Comparison of ENCODE assay signal across 8 cellular contexts in the genomic region with DNA sequence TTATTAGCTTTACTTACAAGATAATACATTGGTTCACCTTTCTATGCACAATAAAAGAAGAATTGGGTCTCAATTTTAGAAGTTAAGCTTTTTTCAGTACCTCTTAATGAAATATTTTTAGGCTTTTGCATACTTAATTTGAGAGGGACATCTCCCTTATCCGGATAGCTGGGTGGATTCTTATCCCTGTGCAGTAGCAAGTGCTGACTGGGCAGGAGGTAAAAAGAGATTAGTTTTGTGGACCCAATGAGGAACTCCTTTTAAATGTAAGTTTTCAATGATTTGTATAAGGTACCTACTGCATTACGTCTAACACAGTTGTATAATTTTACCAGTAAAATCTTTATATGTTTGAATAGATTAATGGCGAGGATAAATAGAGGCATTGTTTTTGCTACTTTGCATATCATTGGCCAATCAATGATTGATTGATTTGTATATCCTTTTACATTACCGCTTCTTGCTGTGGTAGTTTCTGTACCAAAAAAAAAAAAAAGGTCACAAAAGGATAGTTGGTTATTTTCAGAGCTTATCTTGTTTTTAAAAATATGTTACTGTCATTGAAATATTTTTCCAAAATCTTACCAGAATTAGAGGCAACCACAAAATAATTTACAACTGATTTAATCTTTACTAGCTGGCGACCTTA. TPM values are rescaled to one million over a fixed set of nuclear protein-coding genes. Genes with fewer than 3 reads are reported as not detected.
A peak's percentile ranks its signal among the peaks of the same experiment; 100 is the strongest.
DNase-seq lines count a peak whose midpoint lies in the region; ATAC-seq, FAIRE-seq and TF ChIP-seq lines count a peak whose summit lies in the region.

No MANE protein-coding gene starts in this region.

- H3K14ac ChIP-seq in H9 (ENCODE audit: insufficient read depth, low read length), result no peak overlapping the region

- H2BK5ac ChIP-seq in H9 (ENCODE audit: insufficient read length, low read length), result no peak overlapping the region

- DNase-seq in H9, result no peak
- no peak for DNase-seq in activated T-helper 2 cell treated with anti-CD3 and anti-CD28 coated beads, Interferon-gamma antibody, Interleukin-2, Interleukin-4, amounts not matched to agents 10 μg/mL and 5 μg/mL and 100 μg/mL, durations not matched to agents 14 hours and 24 hours and 36 hours (ENCODE audit: low spot score)
- DNase-seq in keratinocyte (ENCODE audit: low read depth, low spot score), result no peak
- DNase-seq in NCI-H524 (lab: John Stamatoyannopoulos, UW), result no peak

- peaks cover 12 to 22% (median 20%) of the 10 kb centered on the region in 3 experiments for H3K36me3 Mint-ChIP-seq in H9 (ENCODE audit: insufficient read depth in 1 of 3, low read depth in 3 of 3)
- H3K36me3 Mint-ChIP-seq in activated T-helper 2 cell treated with anti-CD3 and anti-CD28 coated beads, Interferon-gamma antibody, Interleukin-2, Interleukin-4, amounts not matched to agents 10 μg/mL and 5 μg/mL and 100 μg/mL, durations not matched to agents 14 hours and 24 hours and 36 hours (ENCODE audit: low read depth), result peaks cover 35% of the 10 kb centered on the region

- intact Hi-C loops in activated T-helper 2 cell treated with anti-CD3 and anti-CD28 coated beads, Interferon-gamma antibody, Interleukin-2, Interleukin-4, amounts not matched to agents 10 μg/mL and 5 μg/mL and 100 μg/mL, durations not matched to agents 14 hours and 24 hours and 36 hours (cut with micrococcal nuclease), result loop anchor here (2.0 to 5.0 kb wide), 3 partner anchors 33 to 116 kb away; partner anchors contain the start of gene YEATS4

- no peak overlapping the region for H3K23ac ChIP-seq in H9 (ENCODE audit: insufficient read length, low read depth, low read length)

- H2BK15ac ChIP-seq in H9 (ENCODE audit: low read depth, low read length), result no peak overlapping the region

- H3K4me1 ChIP-seq in ACC112 (ENCODE audit: control insufficient read depth, insufficient read depth, low read length, unreplicated experiment), result peaks cover 19% of the 10 kb centered on the region
- peaks cover 5% of the 10 kb centered on the region; the same call in 1 of the 2 replicates for H3K4me1 ChIP-seq in H9 (ENCODE audit: insufficient read depth, low read length)
- H3K4me1 ChIP-seq in keratinocyte (ENCODE audit: control insufficient read depth, extremely low read depth, insufficient read depth, low read length), result peaks cover 23% of the 10 kb centered on the region

- H2BK20ac ChIP-seq in H9 (ENCODE audit: low read depth, low read length, poor library complexity, severe bottlenecking), result no peak overlapping the region

- H3K9me1 ChIP-seq in keratinocyte (ENCODE audit: control insufficient read depth, extremely low read depth, insufficient read depth, low read length), result peaks cover 5% of the 10 kb centered on the region

- no peak overlapping the region for H4K91ac ChIP-seq in H9 (ENCODE audit: insufficient read length, low read depth, low read length)

- H3K56ac ChIP-seq in H9 (ENCODE audit: insufficient read length, low read depth, low read length), result no peak overlapping the region

- peak overlapping the region in 1 of 3 experiments; percentile 51; a peak in 1 of 7 replicates for H3K27ac Mint-ChIP-seq in H9
- H3K27ac Mint-ChIP-seq in activated T-helper 2 cell treated with anti-CD3 and anti-CD28 coated beads, Interferon-gamma antibody, Interleukin-2, Interleukin-4, amounts not matched to agents 10 μg/mL and 5 μg/mL and 100 μg/mL, durations not matched to agents 14 hours and 24 hours and 36 hours, result no peak overlapping the region

- peaks cover 0 to 3% of the 10 kb centered on the region in 2 experiments; a peak in 2 of 5 replicates for H3K9me3 Mint-ChIP-seq in H9
- no peaks in the 10 kb centered on the region for H3K9me3 Mint-ChIP-seq in activated T-helper 2 cell treated with anti-CD3 and anti-CD28 coated beads, Interferon-gamma antibody, Interleukin-2, Interleukin-4, amounts not matched to agents 10 μg/mL and 5 μg/mL and 100 μg/mL, durations not matched to agents 14 hours and 24 hours and 36 hours

- no peaks in the 10 kb centered on the region for H4K20me1 ChIP-seq in H9 (ENCODE audit: control insufficient read depth, insufficient read depth, insufficient read length)
- peaks cover 21% of the 10 kb centered on the region for H4K20me1 ChIP-seq in keratinocyte (ENCODE audit: control insufficient read depth, extremely low read depth, insufficient read depth, low read length)

- no peak overlapping the region for H3K18ac ChIP-seq in H9 (ENCODE audit: insufficient read length, low read depth, low read length)

- H2BK120ac ChIP-seq in H9 (ENCODE audit: low read depth, low read length, poor library complexity, severe bottlenecking), result no peak overlapping the region

- peaks cover 44 to 48% of the 10 kb centered on the region in 2 experiments for H3K4me1 Mint-ChIP-seq in H9
- H3K4me1 Mint-ChIP-seq in activated T-helper 2 cell treated with anti-CD3 and anti-CD28 coated beads, Interferon-gamma antibody, Interleukin-2, Interleukin-4, amounts not matched to agents 10 μg/mL and 5 μg/mL and 100 μg/mL, durations not matched to agents 14 hours and 24 hours and 36 hours (ENCODE audit: low read depth), result peaks cover 49% of the 10 kb centered on the region

- peaks cover 9% of the 10 kb centered on the region for H3K23me2 ChIP-seq in H9 (ENCODE audit: insufficient read length, low read depth, low read length, poor library complexity, severe bottlenecking)

- H3K79me2 ChIP-seq in ACC112 (ENCODE audit: control insufficient read depth, insufficient read depth, low read length, unreplicated experiment), result peaks cover 74% of the 10 kb centered on the region
- peaks cover 53% of the 10 kb centered on the region for H3K79me2 ChIP-seq in H9 (ENCODE audit: insufficient read depth, low read length)
- peaks cover 71% of the 10 kb centered on the region for H3K79me2 ChIP-seq in keratinocyte (ENCODE audit: control insufficient read depth, insufficient read depth, low read length)

- H3K4me3 ChIP-seq in ACC112 (ENCODE audit: low read depth, low read length), result peak overlapping the region; percentile 100
- H3K4me3 ChIP-seq in keratinocyte (ENCODE audit: control insufficient read depth in 2 of 3, extremely low read depth in 1 of 3, insufficient read depth in 2 of 3, low read depth in 1 of 3, low read length in 3 of 3), result peak overlapping the region; percentile 16 to 100 (median 92)

- H3K27me3 ChIP-seq in ACC112 (ENCODE audit: insufficient read depth, low read length), result no peaks in the 10 kb centered on the region
- H3K27me3 ChIP-seq in H9 (ENCODE audit: insufficient read depth, low read length), result no peaks in the 10 kb centered on the region
- no peaks in the 10 kb centered on the region for H3K27me3 ChIP-seq in keratinocyte (ENCODE audit: control insufficient read depth, extremely low read depth, insufficient read depth, low read length)

- H2AFZ ChIP-seq in ACC112 (ENCODE audit: low read length, unreplicated experiment) (no peak overlapping the region), H9 (ENCODE audit: low read length) (no peak overlapping the region), keratinocyte (ENCODE audit: control insufficient read depth, low read length) (no peak overlapping the region)

- no peak overlapping the region for H2BK12ac ChIP-seq in H9 (ENCODE audit: insufficient read length, low read depth, low read length)

- H3K4me2 ChIP-seq in H9 (ENCODE audit: insufficient read depth, insufficient read length, low read length) (peak overlapping the region; percentile 83), keratinocyte (ENCODE audit: control insufficient read depth, extremely low read depth, insufficient read depth, low read depth, low read length) (peak overlapping the region; percentile 77)

- no peak overlapping the region for H4K5ac ChIP-seq in H9 (ENCODE audit: insufficient read length, low read depth, low read length)

- no peak overlapping the region for H4K8ac ChIP-seq in H9 (replicated peaks; ENCODE audit: insufficient read length, low read depth, low read length)

- ATAC-seq in GM21723 (IDR thresholded peaks at IDR 0.05; ENCODE audit: unreplicated experiment) (no peak), GM18519 (IDR thresholded peaks at IDR 0.05; ENCODE audit: low FRiP score, unreplicated experiment) (no peak), GM18868 (IDR thresholded peaks at IDR 0.05; ENCODE audit: unreplicated experiment) (no peak)

- no peaks in the 10 kb centered on the region for H3K9me3 ChIP-seq in H9 (ENCODE audit: control insufficient read depth, low read depth, low read length)
- H3K9me3 ChIP-seq in keratinocyte (ENCODE audit: control insufficient read depth, low read depth, low read length), result no peaks in the 10 kb centered on the region

- H3K27me3 Mint-ChIP-seq in H9 (ENCODE audit: low read depth), result peaks cover 4% of the 10 kb centered on the region; the same call in 1 of the 2 replicates
- no peaks in the 10 kb centered on the region for H3K27me3 Mint-ChIP-seq in activated T-helper 2 cell treated with anti-CD3 and anti-CD28 coated beads, Interferon-gamma antibody, Interleukin-2, Interleukin-4, amounts not matched to agents 10 μg/mL and 5 μg/mL and 100 μg/mL, durations not matched to agents 14 hours and 24 hours and 36 hours (ENCODE audit: low read depth)

- FAIRE-seq in keratinocyte (lab: Jason Lieb, UNC), result no peak

- no peak overlapping the region for H3K4ac ChIP-seq in H9 (ENCODE audit: low read depth, low read length)

- no peak overlapping the region for H2AK5ac ChIP-seq in H9 (ENCODE audit: insufficient read length, low read length)

- peak overlapping the region; percentile 53 for H3K9ac ChIP-seq in H9 (ENCODE audit: extremely low read depth, insufficient read length, low read length)
- peak overlapping the region; percentile 93 for H3K9ac ChIP-seq in keratinocyte (ENCODE audit: control insufficient read depth, extremely low read depth, insufficient read depth, low read length)

- dilution Hi-C loops in keratinocyte (cut with MboI; ENCODE audit: extremely low pct_ligation_motif_present, low sequenced_read_pairs), result no loop called here

- WGBS in H9 (ENCODE audit: extremely low coverage, insufficient read length, low lambda C conversion rate), result no CpG with 5 or more reads among the region's 5 CpGs

- no peak for TF ChIP-seq CTCF in H9 (conservative IDR thresholded peaks at IDR 0.05)
- TF ChIP-seq CTCF in keratinocyte (optimal IDR thresholded peaks at IDR 0.05 in 1 of 3, IDR thresholded peaks at IDR 0.05 in 1 of 3, conservative IDR thresholded peaks at IDR 0.05 in 1 of 3; ENCODE audit: extremely low read depth in 1 of 3, insufficient read depth in 2 of 3, low read length in 3 of 3), result no peak

- peak overlapping the region; percentile 93 to 96 for H3K4me3 Mint-ChIP-seq in H9
- H3K4me3 Mint-ChIP-seq in activated T-helper 2 cell treated with anti-CD3 and anti-CD28 coated beads, Interferon-gamma antibody, Interleukin-2, Interleukin-4, amounts not matched to agents 10 μg/mL and 5 μg/mL and 100 μg/mL, durations not matched to agents 14 hours and 24 hours and 36 hours (ENCODE audit: low read depth), result peak overlapping the region; percentile 96

- no peaks in the 10 kb centered on the region for H3K79me1 ChIP-seq in H9 (ENCODE audit: insufficient read depth, low read depth, low read length, poor library complexity, severe bottlenecking)

- H3T11ph ChIP-seq in H9 (ENCODE audit: low read length), result no peak overlapping the region

- H3K36me3 ChIP-seq in ACC112 (ENCODE audit: insufficient read depth, low read length) (peaks cover 2% of the 10 kb centered on the region; the same call in 1 of the 2 replicates), keratinocyte (ENCODE audit: control insufficient read depth in 2 of 2, extremely low read depth in 1 of 2, insufficient read depth in 2 of 2, low read length in 2 of 2) (peaks cover 0 to 3% of the 10 kb centered on the region in 2 experiments)

- H3K27ac ChIP-seq in ACC112 (ENCODE audit: low read depth, low read length) (no peak overlapping the region), H9 (ENCODE audit: insufficient read length, low read depth, low read length) (no peak overlapping the region), keratinocyte (ENCODE audit: control insufficient read depth, insufficient read depth, low read length) (no peak overlapping the region)

RNA-seq across cellular contexts. Expression of gene CPSF6, which starts 2.2 kb away (rescaled TPM):
- 183 TPM in 2 replicates for total RNA-seq in H9 (2021)
- total RNA-seq in activated T-helper 2 cell treated with anti-CD3 and anti-CD28 coated beads, Interferon-gamma antibody, Interleukin-2, Interleukin-4, amounts not matched to agents 10 μg/mL and 5 μg/mL and 100 μg/mL, durations not matched to agents 14 hours and 24 hours and 36 hours, result 107 and 119 TPM in 2 replicates
- polyA plus RNA-seq in keratinocyte, result 34.4 to 59.5 TPM (median 45.0 TPM) in 3 replicates
- 44.5 TPM for polyA plus RNA-seq in keratinocyte (2011; ENCODE audit: low read depth)
- polyA plus RNA-seq in keratinocyte (2011; cell fraction: cytosol; rRNA removed), result 30.2 and 33.1 TPM in 2 replicates
- polyA plus RNA-seq in keratinocyte (2011; cell fraction: nucleus; rRNA removed), result 42.8 and 48.0 TPM in 2 replicates
- polyA plus RNA-seq in keratinocyte (2012; ENCODE audit: low replicate concordance), result 36.0 and 59.8 TPM in 2 replicates
- polyA minus RNA-seq in keratinocyte, result 32.5 to 42.5 TPM (median 35.6 TPM) in 3 replicates
- 22.3 TPM for polyA minus RNA-seq in keratinocyte (2011; cell fraction: cytosol; rRNA and poly(A)+ RNA removed)
- 17.5 and 29.9 TPM in 2 replicates for polyA minus RNA-seq in keratinocyte (2011; cell fraction: nucleus; rRNA and poly(A)+ RNA removed)
